Comparison of ENCODE assay signal across 9 cellular contexts in genomic region chr6:73309784-73310502, GRCh38. TPM values are rescaled to one million over a fixed set of nuclear protein-coding genes. Genes with fewer than 3 reads are reported as not detected.
DNase-seq lines count a peak whose midpoint lies in the region; ATAC-seq and TF ChIP-seq lines count a peak whose summit lies in the region.
"Had no signal": no experiment of that assay in that cellular context is flagged by ENCODE, and none has a peak within 500 bp of the region (broad histone marks: within the 10 kb centered on the region; RNA-seq: fewer than 3 reads in every experiment).

No MANE protein-coding gene starts in this region.

- H3K27ac ChIP-seq in AG04450 (ENCODE audit: low read depth, low read length) (peak overlapping the region; percentile 73), ectodermal cell (ENCODE audit: insufficient read depth, low read depth, low read length, poor library complexity, severe bottlenecking) (no peak overlapping the region)
- H3K27ac ChIP-seq: SK-N-MC had no signal

- peak; percentile 81 for ATAC-seq in GM18519 (IDR thresholded peaks at IDR 0.05; ENCODE audit: low FRiP score, unreplicated experiment)
- ATAC-seq in HG02981 (IDR thresholded peaks at IDR 0.05; ENCODE audit: unreplicated experiment), result peak; percentile 93

- DNase-seq in AG04450 (ENCODE audit: low read depth, low spot score), result no peak
- peak; percentile 74 for DNase-seq in NCI-H2227 (lab: John Stamatoyannopoulos, UW; ENCODE audit: unreplicated experiment)
- DNase-seq in activated CD4-positive, alpha-beta T cell treated with anti-CD3 and anti-CD28 coated beads, Interleukin-2, amount 50 U/mL, for 1 hour, result peak; percentile 20
- DNase-seq in medulla oblongata (ENCODE audit: extremely low spot score), result peak; percentile 70
- DNase-seq in stimulated activated CD8-positive, alpha-beta memory T cell treated with anti-CD3 and anti-CD28 coated beads, Interleukin-15, amount 100 ng/mL, for 1 hour (ENCODE audit: low read depth), result peak; percentile 14

- H3K9me3 ChIP-seq in AG04450 (ENCODE audit: control insufficient read depth, insufficient read depth, low read length) (peaks cover 11% of the 10 kb centered on the region; the same call in 1 of the 2 replicates), ectodermal cell (ENCODE audit: control insufficient read depth, low read length) (no peaks in the 10 kb centered on the region)

- no peaks in the 10 kb centered on the region for H3K27me3 ChIP-seq in AG04450 (ENCODE audit: control insufficient read depth, insufficient read depth, low read length)
- H3K27me3 ChIP-seq in ectodermal cell (ENCODE audit: control insufficient read depth, insufficient read depth, low read length, poor library complexity, severe bottlenecking), result no peaks in the 10 kb centered on the region

- H3K4me3 ChIP-seq in AG04450 (ENCODE audit: low read depth, low read length), result peak overlapping the region; percentile 90
- peak overlapping the region; percentile 51 for H3K4me3 ChIP-seq in ectodermal cell (ENCODE audit: insufficient read depth, low read depth, low read length)
- H3K4me3 ChIP-seq: SK-N-MC had no signal

- POLR2A ChIA-PET in AG04450 (lab: Yijun Ruan, JAX), result interaction anchor here (0.6 to 1.0 kb wide), 2 partner anchors 17 to 344 kb away, joined by 3 to 4 read pairs; partner anchors contain the start of gene SLC17A5

- TF ChIP-seq CTCF in AG04450 (IDR thresholded peaks at IDR 0.05; ENCODE audit: low read depth, low read length), result peak; percentile 74

- H3K36me3 ChIP-seq in ectodermal cell (ENCODE audit: control insufficient read depth, insufficient read depth, low read length), result no peaks in the 10 kb centered on the region

- no peaks in the 10 kb centered on the region for H3K4me1 ChIP-seq in ectodermal cell (ENCODE audit: control insufficient read depth, insufficient read depth, low read length)

- CTCF ChIA-PET in AG04450 (lab: Charles Lee), result interaction anchor here (0.7 to 2.0 kb wide), 8 partner anchors 11 to 693 kb away, joined by 3 to 9 read pairs (median 4); no protein-coding TSS in a partner anchor

- 2% methylated on average over 59 of the region's 59 CpGs for WGBS in ectodermal cell, 2 experiments

RNA-seq across cellular contexts. Expression of gene DPPA5, which starts 44.1 kb away (rescaled TPM):
- polyA plus RNA-seq in AG04450 (2011; rRNA removed), result not detected in 2 replicates
- not detected in 2 replicates for polyA minus RNA-seq in AG04450 (2011; rRNA and poly(A)+ RNA removed)
- polyA plus RNA-seq in ectodermal cell (2013, experiment 1 of 4), result not detected
- not detected for polyA plus RNA-seq in ectodermal cell (2013, experiment 2 of 4)
- polyA plus RNA-seq in ectodermal cell (2013, experiment 3 of 4), result not detected
- not detected for polyA plus RNA-seq in ectodermal cell (2013, experiment 4 of 4)

RNA-seq across cellular contexts. Expression of gene KHDC1, which starts 46.9 kb away (rescaled TPM):
- polyA plus RNA-seq in AG04450 (2011; rRNA removed), result 5.9 and 6.5 TPM in 2 replicates
- polyA minus RNA-seq in AG04450 (2011; rRNA and poly(A)+ RNA removed), result 4.6 and 7.8 TPM in 2 replicates
- polyA plus RNA-seq in ectodermal cell (2013, experiment 1 of 4), result 17.3 TPM
- 16.2 TPM for polyA plus RNA-seq in ectodermal cell (2013, experiment 2 of 4)
- polyA plus RNA-seq in ectodermal cell (2013, experiment 3 of 4), result 9.6 TPM
- 12.6 TPM for polyA plus RNA-seq in ectodermal cell (2013, experiment 4 of 4)

RNA-seq across cellular contexts. Expression of gene KHDC3L, which starts 52.5 kb away (rescaled TPM):
- polyA plus RNA-seq in AG04450 (2011; rRNA removed), result not detected in 2 replicates
- polyA minus RNA-seq in AG04450 (2011; rRNA and poly(A)+ RNA removed), result not detected in 2 replicates
- not detected for polyA plus RNA-seq in ectodermal cell (2013, experiment 1 of 4)
- polyA plus RNA-seq in ectodermal cell (2013, experiment 2 of 4), result not detected
- polyA plus RNA-seq in ectodermal cell (2013, experiment 3 of 4), result not detected
- polyA plus RNA-seq in ectodermal cell (2013, experiment 4 of 4), result not detected

RNA-seq across cellular contexts. Expression of gene OOEP, which starts 59.8 kb away (rescaled TPM):
- not detected in 2 replicates for polyA plus RNA-seq in AG04450 (2011; rRNA removed)
- polyA minus RNA-seq in AG04450 (2011; rRNA and poly(A)+ RNA removed), result not detected in 2 replicates
- not detected for polyA plus RNA-seq in ectodermal cell (2013, experiment 1 of 4)
- not detected for polyA plus RNA-seq in ectodermal cell (2013, experiment 2 of 4)
- not detected for polyA plus RNA-seq in ectodermal cell (2013, experiment 3 of 4)
- not detected for polyA plus RNA-seq in ectodermal cell (2013, experiment 4 of 4)
